ENCODE assay signal across 1 cellular context in genomic region chr1:207644852-207645631, GRCh38.
TF ChIP-seq lines count a peak whose summit lies in the region.

CR1L (plus strand) TSS chr1:207645133; CDS start chr1:207645234, 101 bp downstream.

TF ChIP-seq in GM12878, 131 proteins besides CTCF, POLR2A, EP300 and RAD21 (continued from another document):
- peak; percentile 56; the same call in 1 of the 2 replicates for TF ChIP-seq NKRF (conservative IDR thresholded peaks at IDR 0.05)
- peak; percentile 76 for TF ChIP-seq SIN3A (IDR thresholded peaks at IDR 0.05; ENCODE audit: low read depth, low read length)
- no peak for TF ChIP-seq RCOR1 (conservative IDR thresholded peaks at IDR 0.05; ENCODE audit: low read depth, low read length)
- peak; percentile 46; the same call in 1 of the 2 replicates for TF ChIP-seq CREB1 (IDR thresholded peaks at IDR 0.05; ENCODE audit: low read depth)
- TF ChIP-seq MEF2B (IDR thresholded peaks at IDR 0.05; ENCODE audit: partially characterized antibody, poor library complexity, severe bottlenecking): no peak
- TF ChIP-seq NR2F1 (conservative IDR thresholded peaks at IDR 0.05): no peak
- peak; percentile 79; the same call in 1 of the 2 replicates for TF ChIP-seq MXI1 (IDR thresholded peaks at IDR 0.05; ENCODE audit: low read depth, low read length)
- TF ChIP-seq ZNF207 (IDR thresholded peaks at IDR 0.05; ENCODE audit: borderline replicate concordance): 0 out of 2 replicates have a peak, but pooled peaks have one; percentile 48
- no peak for TF ChIP-seq NFYA (IDR thresholded peaks at IDR 0.05; ENCODE audit: borderline replicate concordance, low read depth, low read length)
- peak; percentile 27; the same call in 1 of the 2 replicates for TF ChIP-seq PKNOX1 (IDR thresholded peaks at IDR 0.05)
- TF ChIP-seq MAX (IDR thresholded peaks at IDR 0.05; ENCODE audit: low read depth, low read length): peak; percentile 55; the same call in 1 of the 2 replicates
- no peak for TF ChIP-seq RUNX3 (IDR thresholded peaks at IDR 0.05; ENCODE audit: low read length)
